8 cellular contexts compared by ENCODE assay signal in the genomic region with DNA sequence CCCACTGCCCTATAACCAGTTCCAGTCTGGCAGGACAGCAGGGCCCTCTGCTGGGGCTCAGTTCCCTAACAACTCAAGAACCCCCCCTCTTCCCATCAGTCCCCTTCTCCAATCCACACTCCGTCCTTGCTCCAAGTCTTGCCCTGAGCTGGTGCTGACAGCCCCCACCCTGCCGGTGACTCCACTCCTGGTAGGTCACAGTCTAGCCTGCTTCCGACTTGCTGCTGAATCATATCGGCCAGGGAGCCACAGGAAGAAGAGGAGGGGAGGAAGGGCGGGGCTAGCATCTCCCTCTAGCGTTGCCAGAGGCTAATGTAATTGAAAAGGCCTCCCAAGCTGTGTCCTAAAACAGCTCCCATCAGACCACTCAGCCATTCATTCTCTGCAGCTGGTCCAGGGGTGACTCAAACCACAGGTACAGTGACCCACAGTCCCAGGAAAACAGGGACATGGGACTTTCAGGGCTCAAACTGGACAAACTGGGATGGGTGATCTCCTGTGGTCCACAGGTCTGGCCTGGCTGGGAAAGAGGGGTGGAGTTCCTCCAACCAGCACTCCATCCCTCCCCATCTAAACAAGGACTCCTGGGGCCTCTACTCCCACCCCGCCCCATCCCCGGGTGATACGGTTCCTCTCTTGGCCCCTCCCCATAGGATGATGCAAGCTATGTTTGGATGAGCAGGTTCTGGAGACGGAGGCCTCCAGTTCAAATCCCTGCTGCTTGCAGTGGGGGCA.
DNase-seq lines count a peak whose midpoint lies in the region; ATAC-seq and TF ChIP-seq lines count a peak whose summit lies in the region.

No MANE protein-coding gene starts in this region.

- peaks cover 14% of the 10 kb centered on the region; the same call in 1 of the 2 replicates for H3K4me1 ChIP-seq in Caco-2

- peak overlapping the region; percentile 32 for H3K27ac Mint-ChIP-seq in Caco-2 (ENCODE audit: unreplicated experiment)

- no peaks in the 10 kb centered on the region for H3K4me1 Mint-ChIP-seq in Caco-2 (ENCODE audit: low read depth, unreplicated experiment)

- H3K9me3 ChIP-seq in Caco-2 = no peaks in the 10 kb centered on the region

- no peak overlapping the region for H3K4me3 Mint-ChIP-seq in Caco-2 (ENCODE audit: unreplicated experiment)

- CTCF ChIA-PET in Caco-2 (lab: Charles Lee) = interaction anchor here (0.7 to 1.5 kb wide), 2 partner anchors 11 kb away, joined by 4 to 5 read pairs; no protein-coding TSS in a partner anchor

- intact Hi-C loops in Caco-2 (cut with micrococcal nuclease; ENCODE audit: unreplicated experiment) = no loop called here

- H3K27ac ChIP-seq in coronary artery = peak overlapping the region; percentile 75 to 89

- POLR2A ChIA-PET in Caco-2 (lab: Charles Lee) = no interaction called here

- H3K36me3 Mint-ChIP-seq in Caco-2 (ENCODE audit: insufficient read depth, unreplicated experiment) = no peaks in the 10 kb centered on the region

- H3K9me3 Mint-ChIP-seq in Caco-2 (ENCODE audit: unreplicated experiment) = no peaks in the 10 kb centered on the region

- H3K36me3 ChIP-seq in Caco-2 (ENCODE audit: control insufficient read depth, insufficient read depth, low read length) = no peaks in the 10 kb centered on the region

- H3K27me3 Mint-ChIP-seq in Caco-2 (ENCODE audit: insufficient read depth, unreplicated experiment) = no peaks in the 10 kb centered on the region

- BruUV-seq in Caco-2 (replicated peaks; lab: Mats Ljungman, UMichigan) = no TSS peak

- peak; percentile 43 for ATAC-seq in GM21529 (IDR thresholded peaks at IDR 0.05; ENCODE audit: unreplicated experiment)
- ATAC-seq in GM18520 (IDR thresholded peaks at IDR 0.05; ENCODE audit: unreplicated experiment) = no peak

- no peak for TF ChIP-seq CTCF in Caco-2 (IDR thresholded peaks at IDR 0.05; ENCODE audit: insufficient read depth in 1 of 2, low read depth in 1 of 2, low read length in 1 of 2, severe bottlenecking in 1 of 2, unreplicated experiment in 1 of 2)
- no peak for TF ChIP-seq CTCF in coronary artery (IDR thresholded peaks at IDR 0.05)

- DNase-seq in Caco-2 = no peak
- DNase-seq in LoVo (ENCODE audit: low spot score) = peak; percentile 26
- peak; percentile 61 to 73 for DNase-seq in activated CD4-positive, alpha-beta T cell treated with anti-CD3 and anti-CD28 coated beads for 24 hours (ENCODE audit: low read depth in 2 of 2)
- DNase-seq in coronary artery (ENCODE audit: low spot score) = peak; percentile 91
- peak; percentile 91 for DNase-seq in mesenteric fat pad (ENCODE audit: low spot score)
- DNase-seq in stimulated activated naive CD4-positive, alpha-beta T cell (lab: John Stamatoyannopoulos, UW) = peak in 4 of 6 experiments; percentile 10 to 30 (median 19)

- H3K4me3 ChIP-seq in Caco-2 (ENCODE audit: low read depth, low read length) = no peak overlapping the region
- H3K4me3 ChIP-seq in coronary artery = peak overlapping the region; percentile 5

- H3K27me3 ChIP-seq in Caco-2 (replicated peaks; ENCODE audit: control insufficient read depth, insufficient read depth, low read length) = no peaks in the 10 kb centered on the region

Comparison
In these comparisons a context has a peak if more than half of its experiments do, and no peak if none do; other contexts are left out.
1. DNase-seq: peak in LoVo (single experiment), activated CD4-positive, alpha-beta T cell treated with anti-CD3 and anti-CD28 coated beads for 24 hours (2 of 2), coronary artery (single experiment), mesenteric fat pad (single experiment) and stimulated activated naive CD4-positive, alpha-beta T cell (4 of 6); none in Caco-2 (0 of 2).